In the genomic region with DNA sequence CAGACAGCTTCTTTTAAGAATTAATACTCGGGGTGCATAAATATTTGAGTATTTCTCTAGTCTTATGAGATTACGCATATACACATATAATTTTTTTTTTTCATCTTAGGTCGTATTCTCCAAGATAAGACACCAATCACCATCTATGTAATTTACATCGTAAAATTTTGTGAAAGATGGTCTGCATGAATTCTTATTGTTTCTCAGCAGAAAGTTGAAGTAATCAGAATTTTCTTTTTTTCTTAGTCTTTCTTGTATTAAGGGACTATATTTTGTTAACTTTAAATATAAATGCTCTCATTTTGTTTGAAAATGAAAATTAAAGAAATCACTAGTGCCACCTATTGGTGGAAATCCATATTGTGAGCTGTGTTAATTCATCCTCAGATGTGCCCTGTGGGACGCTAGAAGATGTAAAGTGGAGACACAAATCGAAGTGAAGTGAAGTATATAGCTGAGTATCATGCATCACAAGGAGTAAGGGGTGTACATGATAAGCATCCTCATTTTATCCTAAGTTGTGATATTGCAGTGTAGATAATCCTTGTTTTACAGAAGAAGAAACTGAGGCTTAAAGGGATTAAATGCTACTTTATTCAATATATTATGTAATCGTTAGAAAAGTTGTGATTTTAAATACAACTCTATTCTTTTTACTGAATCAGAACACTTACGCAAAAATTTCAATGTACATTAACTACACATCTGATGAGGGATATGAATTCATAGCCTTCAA, we compare ENCODE assay signal across 8 cellular contexts.
DNase-seq lines count a peak whose midpoint lies in the region; ATAC-seq and TF ChIP-seq lines count a peak whose summit lies in the region.

No MANE protein-coding gene starts in this region.

- H3K36me3 ChIP-seq in GM23338 (ENCODE audit: insufficient read depth) (peaks cover 4% of the 10 kb centered on the region; the same call in 1 of the 2 replicates), RWPE2 (ENCODE audit: low read depth) (no peaks in the 10 kb centered on the region), transverse colon (no peaks in the 10 kb centered on the region)

- H3K4me1 Mint-ChIP-seq in CD14-positive monocyte (peaks cover 4% of the 10 kb centered on the region), GM23338 (no peaks in the 10 kb centered on the region)

- H4K20me1 ChIP-seq in GM23338 (replicated peaks; ENCODE audit: insufficient read depth): no peaks in the 10 kb centered on the region

- no peaks in the 10 kb centered on the region for H3K79me2 ChIP-seq in GM23338 (replicated peaks; ENCODE audit: insufficient read depth)

- TF ChIP-seq POLR2A in transverse colon (IDR thresholded peaks at IDR 0.05): no peak

- WGBS in transverse colon (ENCODE audit: low coverage in 1 of 2), 2 donors: 50 to 61% methylated on average over 6 to 8 of the region's 8 CpGs
- 49% methylated on average over 8 of the region's 8 CpGs for WGBS in right cardiac atrium

- intact Hi-C loops in CD14-positive monocyte (cut with micrococcal nuclease) (no loop called here), transverse colon (cut with DNase I; ENCODE audit: low total_unique reads) (no loop called here), right cardiac atrium (cut with DNase I) (loop anchor here in 1 of 4 donors (10.0 kb wide), 1 partner anchor 1430 kb away; no protein-coding TSS in a partner anchor)

- H3K27ac Mint-ChIP-seq in CD14-positive monocyte: no peak overlapping the region
- no peak overlapping the region for H3K27ac Mint-ChIP-seq in GM23338

- peak; percentile 73 for TF ChIP-seq CTCF in CD14-positive monocyte (IDR thresholded peaks at IDR 0.05)
- peak; percentile 39 to 73 for TF ChIP-seq CTCF in GM23338 (conservative IDR thresholded peaks at IDR 0.05; ENCODE audit: low read depth in 2 of 2)
- peak; percentile 87 for TF ChIP-seq CTCF in RWPE2 (IDR thresholded peaks at IDR 0.05; ENCODE audit: poor library complexity, severe bottlenecking)
- TF ChIP-seq CTCF in transverse colon (IDR thresholded peaks at IDR 0.05): peak; percentile 25 to 60 (median 44)

- H3K4me3 Mint-ChIP-seq in CD14-positive monocyte: no peak overlapping the region
- H3K4me3 Mint-ChIP-seq in GM23338: no peak overlapping the region

- H3K4me3 ChIP-seq in GM23338 (no peak overlapping the region), RWPE2 (ENCODE audit: severe bottlenecking) (no peak overlapping the region), transverse colon (no peak overlapping the region), right cardiac atrium (ENCODE audit: low read length) (no peak overlapping the region)

- H3F3A ChIP-seq in GM23338 (replicated peaks; ENCODE audit: low read depth): no peaks in the 10 kb centered on the region

- TF ChIP-seq EP300 in transverse colon (IDR thresholded peaks at IDR 0.05; ENCODE audit: low read depth): no peak

- no peak overlapping the region for H3K27ac ChIP-seq in GM23338 (ENCODE audit: low read depth)
- no peak overlapping the region for H3K27ac ChIP-seq in RWPE2 (ENCODE audit: poor library complexity, severe bottlenecking)
- no peak overlapping the region for H3K27ac ChIP-seq in transverse colon
- H3K27ac ChIP-seq in right cardiac atrium (ENCODE audit: low read length): no peak overlapping the region

- ATAC-seq in GM23338: no peak; the same call in 2 of the 3 replicates
- no peak for ATAC-seq in RWPE2 (ENCODE audit: low read depth)
- no peak for ATAC-seq in right cardiac atrium

- no peaks in the 10 kb centered on the region for H3K9me2 ChIP-seq in GM23338 (ENCODE audit: insufficient read depth)

- H3K36me3 Mint-ChIP-seq in CD14-positive monocyte (no peaks in the 10 kb centered on the region), GM23338 (ENCODE audit: low read depth) (no peaks in the 10 kb centered on the region)

- H2AFZ ChIP-seq in GM23338: no peak overlapping the region

- no peaks in the 10 kb centered on the region for H3K27me3 Mint-ChIP-seq in CD14-positive monocyte (ENCODE audit: low read depth in 3 of 3)
- H3K27me3 Mint-ChIP-seq in GM23338 (ENCODE audit: insufficient read depth, low read depth, poor library complexity): peaks cover 1% of the 10 kb centered on the region

- H3K9me3 Mint-ChIP-seq in CD14-positive monocyte (peaks cover 0 to 3% (median 0%) of the 10 kb centered on the region in 7 donors), GM23338 (no peaks in the 10 kb centered on the region; the same call in 2 of the 3 replicates)

- in situ Hi-C loops in transverse colon (cut with MboI; ENCODE audit: low pct_ligation_motif_present in 1 of 4, low pct_unique_long_range_greater_than_20kb in 1 of 4, low sequenced_read_pairs in 3 of 4): no loop called here

- no peak overlapping the region for H3K4me2 ChIP-seq in GM23338

- no peaks in the 10 kb centered on the region for H3K9me3 ChIP-seq in RWPE2 (ENCODE audit: severe bottlenecking)
- no peaks in the 10 kb centered on the region for H3K9me3 ChIP-seq in transverse colon
- H3K9me3 ChIP-seq in right cardiac atrium (ENCODE audit: control insufficient read depth, low read length): no peaks in the 10 kb centered on the region

- no peak for DNase-seq in CD14-positive monocyte (ENCODE audit: low spot score)
- DNase-seq in GM23338 (ENCODE audit: low spot score): peak; percentile 53
- no peak for DNase-seq in RWPE2 (ENCODE audit: low spot score)
- peak; percentile 3 for DNase-seq in foreskin melanocyte
- DNase-seq in transverse colon: no peak
- no peak for DNase-seq in cerebellar nuclear complex (lab: John Stamatoyannopoulos, UW)
- no peak for DNase-seq in iPS-NIHi7 (ENCODE audit: extremely low spot score)
- DNase-seq in right cardiac atrium: no peak

- H3K27me3 ChIP-seq in GM23338 (ENCODE audit: insufficient read depth) (no peaks in the 10 kb centered on the region), RWPE2 (ENCODE audit: insufficient read depth, poor library complexity, severe bottlenecking) (no peaks in the 10 kb centered on the region), transverse colon (no peaks in the 10 kb centered on the region), right cardiac atrium (ENCODE audit: control insufficient read depth, insufficient read depth) (no peaks in the 10 kb centered on the region)

- H3K4me1 ChIP-seq in GM23338 (ENCODE audit: insufficient read depth): no peaks in the 10 kb centered on the region
- peaks cover 7% of the 10 kb centered on the region for H3K4me1 ChIP-seq in RWPE2 (ENCODE audit: insufficient read depth, poor library complexity, severe bottlenecking)
- H3K4me1 ChIP-seq in transverse colon: peaks cover 0 to 4% (median 0%) of the 10 kb centered on the region in 4 donors
- H3K4me1 ChIP-seq in right cardiac atrium (ENCODE audit: control insufficient read depth, insufficient read depth, low read length): no peaks in the 10 kb centered on the region

TF ChIP-seq in GM23338, 12 proteins besides CTCF, POLR2A, EP300 and RAD21 (continues in another document):
- no peak for TF ChIP-seq NANOG (IDR thresholded peaks at IDR 0.05; ENCODE audit: borderline replicate concordance)

Comparison
In these comparisons a context has a peak if more than half of its experiments do, and no peak if none do; other contexts are left out.
1. DNase-seq: peak in GM23338 (single experiment) and foreskin melanocyte (single experiment); none in CD14-positive monocyte (single experiment), RWPE2 (single experiment), transverse colon (single experiment), cerebellar nuclear complex (0 of 2), iPS-NIHi7 (single experiment) and right cardiac atrium (0 of 3).
2. Peak in every context shown above with its lines, with median percentiles within 50 percentile points of each other: CTCF ChIP-seq.